In genomic region chr14:23567186-23568020, GRCh38 we compare ENCODE assay signal across 1 cellular context.
A peak's percentile ranks its signal among the peaks of the same experiment; 100 is the strongest.
TF ChIP-seq lines count a peak whose summit lies in the region.

A gene with protein sequence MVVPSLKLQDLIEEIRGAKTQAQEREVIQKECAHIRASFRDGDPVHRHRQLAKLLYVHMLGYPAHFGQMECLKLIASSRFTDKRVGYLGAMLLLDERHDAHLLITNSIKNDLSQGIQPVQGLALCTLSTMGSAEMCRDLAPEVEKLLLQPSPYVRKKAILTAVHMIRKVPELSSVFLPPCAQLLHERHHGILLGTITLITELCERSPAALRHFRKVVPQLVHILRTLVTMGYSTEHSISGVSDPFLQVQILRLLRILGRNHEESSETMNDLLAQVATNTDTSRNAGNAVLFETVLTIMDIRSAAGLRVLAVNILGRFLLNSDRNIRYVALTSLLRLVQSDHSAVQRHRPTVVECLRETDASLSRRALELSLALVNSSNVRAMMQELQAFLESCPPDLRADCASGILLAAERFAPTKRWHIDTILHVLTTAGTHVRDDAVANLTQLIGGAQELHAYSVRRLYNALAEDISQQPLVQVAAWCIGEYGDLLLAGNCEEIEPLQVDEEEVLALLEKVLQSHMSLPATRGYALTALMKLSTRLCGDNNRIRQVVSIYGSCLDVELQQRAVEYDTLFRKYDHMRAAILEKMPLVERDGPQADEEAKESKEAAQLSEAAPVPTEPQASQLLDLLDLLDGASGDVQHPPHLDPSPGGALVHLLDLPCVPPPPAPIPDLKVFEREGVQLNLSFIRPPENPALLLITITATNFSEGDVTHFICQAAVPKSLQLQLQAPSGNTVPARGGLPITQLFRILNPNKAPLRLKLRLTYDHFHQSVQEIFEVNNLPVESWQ (minus strand): TSS chr14:23567791. CDS start chr14:23567314, 477 bp downstream.

TF ChIP-seq in HepG2, 621 proteins besides CTCF, POLR2A, EP300 and RAD21 (continued from another document and continues in another):
- TF ChIP-seq, protein P1, sequence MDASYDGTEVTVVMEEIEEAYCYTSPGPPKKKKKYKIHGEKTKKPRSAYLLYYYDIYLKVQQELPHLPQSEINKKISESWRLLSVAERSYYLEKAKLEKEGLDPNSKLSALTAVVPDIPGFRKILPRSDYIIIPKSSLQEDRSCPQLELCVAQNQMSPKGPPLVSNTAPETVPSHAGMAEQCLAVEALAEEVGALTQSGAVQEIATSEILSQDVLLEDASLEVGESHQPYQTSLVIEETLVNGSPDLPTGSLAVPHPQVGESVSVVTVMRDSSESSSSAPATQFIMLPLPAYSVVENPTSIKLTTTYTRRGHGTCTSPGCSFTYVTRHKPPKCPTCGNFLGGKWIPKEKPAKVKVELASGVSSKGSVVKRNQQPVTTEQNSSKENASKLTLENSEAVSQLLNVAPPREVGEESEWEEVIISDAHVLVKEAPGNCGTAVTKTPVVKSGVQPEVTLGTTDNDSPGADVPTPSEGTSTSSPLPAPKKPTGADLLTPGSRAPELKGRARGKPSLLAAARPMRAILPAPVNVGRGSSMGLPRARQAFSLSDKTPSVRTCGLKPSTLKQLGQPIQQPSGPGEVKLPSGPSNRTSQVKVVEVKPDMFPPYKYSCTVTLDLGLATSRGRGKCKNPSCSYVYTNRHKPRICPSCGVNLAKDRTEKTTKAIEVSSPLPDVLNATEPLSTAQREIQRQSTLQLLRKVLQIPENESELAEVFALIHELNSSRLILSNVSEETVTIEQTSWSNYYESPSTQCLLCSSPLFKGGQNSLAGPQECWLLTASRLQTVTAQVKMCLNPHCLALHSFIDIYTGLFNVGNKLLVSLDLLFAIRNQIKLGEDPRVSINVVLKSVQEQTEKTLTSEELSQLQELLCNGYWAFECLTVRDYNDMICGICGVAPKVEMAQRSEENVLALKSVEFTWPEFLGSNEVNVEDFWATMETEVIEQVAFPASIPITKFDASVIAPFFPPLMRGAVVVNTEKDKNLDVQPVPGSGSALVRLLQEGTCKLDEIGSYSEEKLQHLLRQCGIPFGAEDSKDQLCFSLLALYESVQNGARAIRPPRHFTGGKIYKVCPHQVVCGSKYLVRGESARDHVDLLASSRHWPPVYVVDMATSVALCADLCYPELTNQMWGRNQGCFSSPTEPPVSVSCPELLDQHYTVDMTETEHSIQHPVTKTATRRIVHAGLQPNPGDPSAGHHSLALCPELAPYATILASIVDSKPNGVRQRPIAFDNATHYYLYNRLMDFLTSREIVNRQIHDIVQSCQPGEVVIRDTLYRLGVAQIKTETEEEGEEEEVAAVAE (CRISPR knock-in tag; IDR thresholded peaks at IDR 0.05; ENCODE audit: borderline replicate concordance) = peak; percentile 91
- TF ChIP-seq HMG20B (CRISPR knock-in tag; conservative IDR thresholded peaks at IDR 0.05) = peak; percentile 83; the same call in 1 of the 2 replicates
- TF ChIP-seq TBX2 (CRISPR knock-in tag; IDR thresholded peaks at IDR 0.05; ENCODE audit: borderline replicate concordance) = peak; percentile 72
- no peak for TF ChIP-seq ZNF850 (CRISPR knock-in tag; conservative IDR thresholded peaks at IDR 0.05)
- no peak for TF ChIP-seq ZNF530 (CRISPR knock-in tag; IDR thresholded peaks at IDR 0.05; ENCODE audit: low read depth)
- peak; percentile 86 for TF ChIP-seq ZNF891 (CRISPR knock-in tag; IDR thresholded peaks at IDR 0.05)
- TF ChIP-seq HOXA3 (CRISPR knock-in tag; IDR thresholded peaks at IDR 0.05) = peak; percentile 81; the same call in 1 of the 2 replicates
- TF ChIP-seq ZNF563 (CRISPR knock-in tag; IDR thresholded peaks at IDR 0.05) = peak; percentile 92
- peak; percentile 67; the same call in 1 of the 2 replicates for TF ChIP-seq RCOR2 (CRISPR knock-in tag; IDR thresholded peaks at IDR 0.05)
- no peak for TF ChIP-seq FOXM1 (CRISPR knock-in tag; IDR thresholded peaks at IDR 0.05)
- no peak for TF ChIP-seq HHEX (CRISPR knock-in tag; IDR thresholded peaks at IDR 0.05)
- no peak for TF ChIP-seq HOXA9 (CRISPR knock-in tag; IDR thresholded peaks at IDR 0.05; ENCODE audit: borderline replicate concordance)
- peak; percentile 56 for TF ChIP-seq JUNB (CRISPR knock-in tag; IDR thresholded peaks at IDR 0.05; ENCODE audit: borderline replicate concordance)
- TF ChIP-seq, protein P2, sequence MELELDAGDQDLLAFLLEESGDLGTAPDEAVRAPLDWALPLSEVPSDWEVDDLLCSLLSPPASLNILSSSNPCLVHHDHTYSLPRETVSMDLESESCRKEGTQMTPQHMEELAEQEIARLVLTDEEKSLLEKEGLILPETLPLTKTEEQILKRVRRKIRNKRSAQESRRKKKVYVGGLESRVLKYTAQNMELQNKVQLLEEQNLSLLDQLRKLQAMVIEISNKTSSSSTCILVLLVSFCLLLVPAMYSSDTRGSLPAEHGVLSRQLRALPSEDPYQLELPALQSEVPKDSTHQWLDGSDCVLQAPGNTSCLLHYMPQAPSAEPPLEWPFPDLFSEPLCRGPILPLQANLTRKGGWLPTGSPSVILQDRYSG (CRISPR knock-in tag; IDR thresholded peaks at IDR 0.05) = no peak
- peak; percentile 86 for TF ChIP-seq MED1 (CRISPR knock-in tag; IDR thresholded peaks at IDR 0.05)
- peak; percentile 33; the same call in 1 of the 2 replicates for TF ChIP-seq HIVEP1 (CRISPR knock-in tag; IDR thresholded peaks at IDR 0.05)
- TF ChIP-seq ZNF780A (CRISPR knock-in tag; IDR thresholded peaks at IDR 0.05) = no peak
- TF ChIP-seq, protein P3, sequence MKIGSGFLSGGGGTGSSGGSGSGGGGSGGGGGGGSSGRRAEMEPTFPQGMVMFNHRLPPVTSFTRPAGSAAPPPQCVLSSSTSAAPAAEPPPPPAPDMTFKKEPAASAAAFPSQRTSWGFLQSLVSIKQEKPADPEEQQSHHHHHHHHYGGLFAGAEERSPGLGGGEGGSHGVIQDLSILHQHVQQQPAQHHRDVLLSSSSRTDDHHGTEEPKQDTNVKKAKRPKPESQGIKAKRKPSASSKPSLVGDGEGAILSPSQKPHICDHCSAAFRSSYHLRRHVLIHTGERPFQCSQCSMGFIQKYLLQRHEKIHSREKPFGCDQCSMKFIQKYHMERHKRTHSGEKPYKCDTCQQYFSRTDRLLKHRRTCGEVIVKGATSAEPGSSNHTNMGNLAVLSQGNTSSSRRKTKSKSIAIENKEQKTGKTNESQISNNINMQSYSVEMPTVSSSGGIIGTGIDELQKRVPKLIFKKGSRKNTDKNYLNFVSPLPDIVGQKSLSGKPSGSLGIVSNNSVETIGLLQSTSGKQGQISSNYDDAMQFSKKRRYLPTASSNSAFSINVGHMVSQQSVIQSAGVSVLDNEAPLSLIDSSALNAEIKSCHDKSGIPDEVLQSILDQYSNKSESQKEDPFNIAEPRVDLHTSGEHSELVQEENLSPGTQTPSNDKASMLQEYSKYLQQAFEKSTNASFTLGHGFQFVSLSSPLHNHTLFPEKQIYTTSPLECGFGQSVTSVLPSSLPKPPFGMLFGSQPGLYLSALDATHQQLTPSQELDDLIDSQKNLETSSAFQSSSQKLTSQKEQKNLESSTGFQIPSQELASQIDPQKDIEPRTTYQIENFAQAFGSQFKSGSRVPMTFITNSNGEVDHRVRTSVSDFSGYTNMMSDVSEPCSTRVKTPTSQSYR (CRISPR knock-in tag; IDR thresholded peaks at IDR 0.05; ENCODE audit: borderline replicate concordance) = peak; percentile 75; the same call in 1 of the 2 replicates
- TF ChIP-seq, protein P4, sequence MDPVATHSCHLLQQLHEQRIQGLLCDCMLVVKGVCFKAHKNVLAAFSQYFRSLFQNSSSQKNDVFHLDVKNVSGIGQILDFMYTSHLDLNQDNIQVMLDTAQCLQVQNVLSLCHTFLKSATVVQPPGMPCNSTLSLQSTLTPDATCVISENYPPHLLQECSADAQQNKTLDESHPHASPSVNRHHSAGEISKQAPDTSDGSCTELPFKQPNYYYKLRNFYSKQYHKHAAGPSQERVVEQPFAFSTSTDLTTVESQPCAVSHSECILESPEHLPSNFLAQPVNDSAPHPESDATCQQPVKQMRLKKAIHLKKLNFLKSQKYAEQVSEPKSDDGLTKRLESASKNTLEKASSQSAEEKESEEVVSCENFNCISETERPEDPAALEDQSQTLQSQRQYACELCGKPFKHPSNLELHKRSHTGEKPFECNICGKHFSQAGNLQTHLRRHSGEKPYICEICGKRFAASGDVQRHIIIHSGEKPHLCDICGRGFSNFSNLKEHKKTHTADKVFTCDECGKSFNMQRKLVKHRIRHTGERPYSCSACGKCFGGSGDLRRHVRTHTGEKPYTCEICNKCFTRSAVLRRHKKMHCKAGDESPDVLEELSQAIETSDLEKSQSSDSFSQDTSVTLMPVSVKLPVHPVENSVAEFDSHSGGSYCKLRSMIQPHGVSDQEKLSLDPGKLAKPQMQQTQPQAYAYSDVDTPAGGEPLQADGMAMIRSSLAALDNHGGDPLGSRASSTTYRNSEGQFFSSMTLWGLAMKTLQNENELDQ (CRISPR knock-in tag; IDR thresholded peaks at IDR 0.05; ENCODE audit: borderline replicate concordance) = peak; percentile 52; the same call in 1 of the 2 replicates
- TF ChIP-seq THYN1 (CRISPR knock-in tag; IDR thresholded peaks at IDR 0.05; ENCODE audit: borderline replicate concordance, low read depth) = peak; percentile 26; the same call in 1 of the 2 replicates
- TF ChIP-seq ZNF709 (CRISPR knock-in tag; IDR thresholded peaks at IDR 0.05) = peak; percentile 90
- peak; percentile 74; the same call in 1 of the 2 replicates for TF ChIP-seq ZNF768 (CRISPR knock-in tag; IDR thresholded peaks at IDR 0.05)
- peak; percentile 90 for TF ChIP-seq HBP1 (CRISPR knock-in tag; IDR thresholded peaks at IDR 0.05; ENCODE audit: low read depth)
- TF ChIP-seq ELF4 (CRISPR knock-in tag; IDR thresholded peaks at IDR 0.05; ENCODE audit: borderline replicate concordance) = peak; percentile 97
- peak; percentile 1; the same call in 1 of the 2 replicates for TF ChIP-seq SUZ12 (IDR thresholded peaks at IDR 0.05; ENCODE audit: low read depth, low read length)
- TF ChIP-seq, protein P5, sequence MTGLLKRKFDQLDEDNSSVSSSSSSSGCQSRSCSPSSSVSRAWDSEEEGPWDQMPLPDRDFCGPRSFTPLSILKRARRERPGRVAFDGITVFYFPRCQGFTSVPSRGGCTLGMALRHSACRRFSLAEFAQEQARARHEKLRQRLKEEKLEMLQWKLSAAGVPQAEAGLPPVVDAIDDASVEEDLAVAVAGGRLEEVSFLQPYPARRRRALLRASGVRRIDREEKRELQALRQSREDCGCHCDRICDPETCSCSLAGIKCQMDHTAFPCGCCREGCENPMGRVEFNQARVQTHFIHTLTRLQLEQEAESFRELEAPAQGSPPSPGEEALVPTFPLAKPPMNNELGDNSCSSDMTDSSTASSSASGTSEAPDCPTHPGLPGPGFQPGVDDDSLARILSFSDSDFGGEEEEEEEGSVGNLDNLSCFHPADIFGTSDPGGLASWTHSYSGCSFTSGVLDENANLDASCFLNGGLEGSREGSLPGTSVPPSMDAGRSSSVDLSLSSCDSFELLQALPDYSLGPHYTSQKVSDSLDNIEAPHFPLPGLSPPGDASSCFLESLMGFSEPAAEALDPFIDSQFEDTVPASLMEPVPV (CRISPR knock-in tag; IDR thresholded peaks at IDR 0.05) = peak; percentile 56
- peak; percentile 92 for TF ChIP-seq PITX1 (CRISPR knock-in tag; IDR thresholded peaks at IDR 0.05)
- peak; percentile 28; the same call in 1 of the 2 replicates for TF ChIP-seq HNF4A (CRISPR knock-in tag; IDR thresholded peaks at IDR 0.05)
- TF ChIP-seq, protein P6, sequence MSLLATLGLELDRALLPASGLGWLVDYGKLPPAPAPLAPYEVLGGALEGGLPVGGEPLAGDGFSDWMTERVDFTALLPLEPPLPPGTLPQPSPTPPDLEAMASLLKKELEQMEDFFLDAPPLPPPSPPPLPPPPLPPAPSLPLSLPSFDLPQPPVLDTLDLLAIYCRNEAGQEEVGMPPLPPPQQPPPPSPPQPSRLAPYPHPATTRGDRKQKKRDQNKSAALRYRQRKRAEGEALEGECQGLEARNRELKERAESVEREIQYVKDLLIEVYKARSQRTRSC (CRISPR knock-in tag; IDR thresholded peaks at IDR 0.05; ENCODE audit: low read depth) = no peak
- TF ChIP-seq ATF2 (CRISPR knock-in tag; IDR thresholded peaks at IDR 0.05) = no peak
- TF ChIP-seq ARHGAP35 (CRISPR knock-in tag; IDR thresholded peaks at IDR 0.05; ENCODE audit: borderline replicate concordance) = peak; percentile 92
- peak; percentile 92 for TF ChIP-seq AGO2 (optimal IDR thresholded peaks at IDR 0.05; ENCODE audit: low read depth, low read length)
- TF ChIP-seq GMEB1 (CRISPR knock-in tag; IDR thresholded peaks at IDR 0.05; ENCODE audit: borderline replicate concordance) = peak; percentile 83
- no peak for TF ChIP-seq CENPX (CRISPR knock-in tag; IDR thresholded peaks at IDR 0.05)
- peak; percentile 72; the same call in 1 of the 2 replicates for TF ChIP-seq HDAC2 (CRISPR knock-in tag; IDR thresholded peaks at IDR 0.05)
- peak; percentile 99 for TF ChIP-seq POLR2G (IDR thresholded peaks at IDR 0.05; ENCODE audit: low read depth, low read length)
- TF ChIP-seq, protein P7, sequence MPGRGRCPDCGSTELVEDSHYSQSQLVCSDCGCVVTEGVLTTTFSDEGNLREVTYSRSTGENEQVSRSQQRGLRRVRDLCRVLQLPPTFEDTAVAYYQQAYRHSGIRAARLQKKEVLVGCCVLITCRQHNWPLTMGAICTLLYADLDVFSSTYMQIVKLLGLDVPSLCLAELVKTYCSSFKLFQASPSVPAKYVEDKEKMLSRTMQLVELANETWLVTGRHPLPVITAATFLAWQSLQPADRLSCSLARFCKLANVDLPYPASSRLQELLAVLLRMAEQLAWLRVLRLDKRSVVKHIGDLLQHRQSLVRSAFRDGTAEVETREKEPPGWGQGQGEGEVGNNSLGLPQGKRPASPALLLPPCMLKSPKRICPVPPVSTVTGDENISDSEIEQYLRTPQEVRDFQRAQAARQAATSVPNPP (CRISPR knock-in tag; IDR thresholded peaks at IDR 0.05) = no peak
